ENCODE assay signal across 8 cellular contexts in genomic region chr1:168227620-168228019, GRCh38. TPM values are rescaled to one million over a fixed set of nuclear protein-coding genes. Genes with fewer than 3 reads are reported as not detected.
DNase-seq lines count a peak whose midpoint lies in the region; ATAC-seq and TF ChIP-seq lines count a peak whose summit lies in the region.

No MANE protein-coding gene starts in this region.

- H3K27ac Mint-ChIP-seq in brain: peak overlapping the region; percentile 36 to 98 (median 96)

- peak; percentile 31 for ATAC-seq in HG03280 (IDR thresholded peaks at IDR 0.05; ENCODE audit: unreplicated experiment)
- no peak for ATAC-seq in HG03469 (IDR thresholded peaks at IDR 0.05; ENCODE audit: unreplicated experiment)
- ATAC-seq in GM19328 (IDR thresholded peaks at IDR 0.05; ENCODE audit: unreplicated experiment): no peak
- ATAC-seq in HG03159 (IDR thresholded peaks at IDR 0.05; ENCODE audit: unreplicated experiment): no peak

- H3K27me3 ChIP-seq in neutrophil: no peaks in the 10 kb centered on the region

- peak overlapping the region; percentile 78 for H3K27ac ChIP-seq in neutrophil

- peaks cover 20 to 24% of the 10 kb centered on the region in 2 experiments for H3K4me1 ChIP-seq in neutrophil (ENCODE audit: control insufficient read depth in 1 of 2, insufficient read depth in 1 of 2, low read depth in 1 of 2, low read length in 1 of 2)

- H3K4me3 Mint-ChIP-seq in brain: peak overlapping the region; percentile 93 to 99 (median 95)

- peaks cover 27% of the 10 kb centered on the region for H3K36me3 ChIP-seq in neutrophil

- peaks cover 14% of the 10 kb centered on the region for H3K36me3 Mint-ChIP-seq in brain

- H3K4me3 ChIP-seq in GM08714 (ENCODE audit: low read length): peak overlapping the region; percentile 79
- H3K4me3 ChIP-seq in neutrophil (ENCODE audit: low read depth in 1 of 2, low read length in 1 of 2): no peak overlapping the region

- TF ChIP-seq CTCF in brain (conservative IDR thresholded peaks at IDR 0.05): no peak
- no peak for TF ChIP-seq CTCF in neutrophil (IDR thresholded peaks at IDR 0.05)

- DNase-seq in stimulated activated CD8-positive, alpha-beta memory T cell treated with anti-CD3 and anti-CD28 coated beads, Interleukin-4, amount 100 ng/mL, for 48 hours: no peak

- no peaks in the 10 kb centered on the region for H3K27me3 Mint-ChIP-seq in brain

- H3K9me3 Mint-ChIP-seq in brain: peaks cover 0 to 11% (median 7%) of the 10 kb centered on the region in 5 experiments

- H3K9me3 ChIP-seq in neutrophil: no peaks in the 10 kb centered on the region

- H3K4me1 Mint-ChIP-seq in brain: peaks cover 43% of the 10 kb centered on the region

RNA-seq across cellular contexts. Expression of gene SFT2D2, which starts 1.8 kb away (rescaled TPM):
- polyA plus RNA-seq in brain (ENCODE audit: insufficient read depth, low read depth, low replicate concordance): 5.5 TPM

RNA-seq across cellular contexts. Expression of gene TIPRL, which starts 48.9 kb away (rescaled TPM):
- polyA plus RNA-seq in brain (ENCODE audit: insufficient read depth, low read depth, low replicate concordance): 19.3 TPM

RNA-seq across cellular contexts. Expression of gene TBX19, which starts 53.1 kb away (rescaled TPM):
- polyA plus RNA-seq in brain (ENCODE audit: insufficient read depth, low read depth, low replicate concordance): 2.6 TPM
